Comparison of ENCODE assay signal across 12 cellular contexts in the genomic region with DNA sequence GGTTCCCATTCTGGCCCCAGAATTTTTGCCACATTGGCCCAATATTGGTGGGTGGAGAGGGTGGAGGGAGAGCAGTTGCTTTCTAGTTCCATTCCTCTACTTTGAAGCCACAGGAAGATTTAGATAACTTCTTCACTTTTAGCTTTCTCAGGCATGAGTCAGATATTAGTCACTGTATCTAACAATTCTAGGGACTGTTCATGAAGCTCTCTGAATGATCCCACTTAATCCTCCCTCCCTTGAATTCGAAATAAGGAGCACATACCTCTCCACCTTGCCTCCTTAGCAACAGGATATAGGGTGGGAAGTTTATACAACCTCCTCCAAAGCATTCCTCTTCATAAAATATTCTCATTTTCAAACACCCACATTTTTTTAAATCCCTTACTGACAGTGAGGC.
DNase-seq lines count a peak whose midpoint lies in the region; ATAC-seq and TF ChIP-seq lines count a peak whose summit lies in the region.
"Had no signal": no experiment of that assay in that cellular context is flagged by ENCODE, and none has a peak within 500 bp of the region (broad histone marks: within the 10 kb centered on the region; RNA-seq: fewer than 3 reads in every experiment).

No MANE protein-coding gene starts in this region.

- no peak for TF ChIP-seq CTCF in choroid plexus epithelial cell (conservative IDR thresholded peaks at IDR 0.05; ENCODE audit: low read depth, low read length)

- ATAC-seq in GM21723 (IDR thresholded peaks at IDR 0.05; ENCODE audit: unreplicated experiment): no peak

- H3K4me3 ChIP-seq in choroid plexus epithelial cell (ENCODE audit: low read depth, low read length): no peak overlapping the region
- H3K4me3 ChIP-seq: SK-N-MC had no signal

- peak; percentile 7 for DNase-seq in AG08396 (ENCODE audit: low spot score)
- DNase-seq in LoVo (ENCODE audit: low spot score): peak; percentile 46
- peak; percentile 37 for DNase-seq in choroid plexus epithelial cell (ENCODE audit: low read depth)
- DNase-seq in middle frontal gyrus (ENCODE audit: extremely low spot score, low spot score): peak; percentile 9
- no peak for DNase-seq in NCI-H524 (lab: John Stamatoyannopoulos, UW)
- no peak for DNase-seq in C1 segment of cervical spinal cord (lab: John Stamatoyannopoulos, UW)
- DNase-seq in CD1c-positive myeloid dendritic cell (ENCODE audit: extremely low spot score): no peak
- DNase-seq: activated CD4-positive, alpha-beta T cell treated with anti-CD3 and anti-CD28 coated beads for 4 hours; NCI-H1436 treated with DMSO at 0.1 percent for 48 hours; nephron progenitor cell had no signal

Comparison
In these comparisons a context has a peak if more than half of its experiments do, and no peak if none do; other contexts are left out.
1. DNase-seq: peak in AG08396 (single experiment), LoVo (single experiment), choroid plexus epithelial cell (single experiment) and middle frontal gyrus (single experiment); none in NCI-H524 (0 of 2), C1 segment of cervical spinal cord (0 of 14) and CD1c-positive myeloid dendritic cell (single experiment).